Comparison of ENCODE assay signal across 18 cellular contexts in genomic region chr5:116507941-116508655, GRCh38.
DNase-seq lines count a peak whose midpoint lies in the region; ATAC-seq, FAIRE-seq and TF ChIP-seq lines count a peak whose summit lies in the region.
"Had no signal": no experiment of that assay in that cellular context is flagged by ENCODE, and none has a peak within 500 bp of the region (broad histone marks: within the 10 kb centered on the region; RNA-seq: fewer than 3 reads in every experiment).

No MANE protein-coding gene starts in this region.

- DNase-seq in NCI-H446 (lab: John Stamatoyannopoulos, UW) (peak; percentile 20 to 41), sciatic nerve (ENCODE audit: low spot score) (no peak), globus pallidus (ENCODE audit: low spot score) (no peak)
- no peak for DNase-seq in activated effector memory CD4-positive, alpha-beta T cell treated with anti-CD3 and anti-CD28 coated beads, Interleukin-2, amount 50 U/mL, for 16 hours
- DNase-seq: ACHN; Calu3; CD4-positive, alpha-beta T cell; DMS79 treated with DMSO at 0.1 percent for 48 hours; GDM1; KBM-7; NCI-H1092; NCI-H345; NCI-H82; SHP77 treated with DMSO at 0.1 percent for 48 hours had no signal

- peak; percentile 51 for ATAC-seq in sciatic nerve
- no peak for ATAC-seq in GM21576 (IDR thresholded peaks at IDR 0.05; ENCODE audit: unreplicated experiment)

- intact Hi-C loops in sciatic nerve (cut with DNase I) = no loop called here

- H3K9me3 Mint-ChIP-seq in brain = peaks cover 0 to 2% (median 0%) of the 10 kb centered on the region in 5 experiments
- H3K9me3 Mint-ChIP-seq: CD4-positive, alpha-beta T cell had no signal

- H3K36me3 Mint-ChIP-seq in brain = peaks cover 34% of the 10 kb centered on the region

- H3K27me3 Mint-ChIP-seq in brain = no peaks in the 10 kb centered on the region
- H3K27me3 Mint-ChIP-seq: CD4-positive, alpha-beta T cell had no signal

- peak overlapping the region in 4 of 5 experiments; percentile 55 to 97 (median 84) for H3K27ac Mint-ChIP-seq in brain
- H3K27ac Mint-ChIP-seq: CD4-positive, alpha-beta T cell had no signal

- H3K4me3 Mint-ChIP-seq in brain = peak overlapping the region in 2 of 5 experiments; percentile 46 to 61
- H3K4me3 Mint-ChIP-seq: CD4-positive, alpha-beta T cell had no signal

- peak; percentile 97 for FAIRE-seq in islet of Langerhans (lab: Jason Lieb, UNC)
- FAIRE-seq: GM12892 had no signal

- peaks cover 93% of the 10 kb centered on the region for H3K4me1 Mint-ChIP-seq in brain

- TF ChIP-seq CTCF in brain (conservative IDR thresholded peaks at IDR 0.05) = no peak

Comparison
In these comparisons a context has a peak if more than half of its experiments do, and no peak if none do; other contexts are left out.
1. DNase-seq: peak in NCI-H446 (2 of 2); none in sciatic nerve (single experiment), globus pallidus (single experiment) and activated effector memory CD4-positive, alpha-beta T cell treated with anti-CD3 and anti-CD28 coated beads, Interleukin-2, amount 50 U/mL, for 16 hours (single experiment).